ENCODE assay signal across 11 cellular contexts in the genomic region with DNA sequence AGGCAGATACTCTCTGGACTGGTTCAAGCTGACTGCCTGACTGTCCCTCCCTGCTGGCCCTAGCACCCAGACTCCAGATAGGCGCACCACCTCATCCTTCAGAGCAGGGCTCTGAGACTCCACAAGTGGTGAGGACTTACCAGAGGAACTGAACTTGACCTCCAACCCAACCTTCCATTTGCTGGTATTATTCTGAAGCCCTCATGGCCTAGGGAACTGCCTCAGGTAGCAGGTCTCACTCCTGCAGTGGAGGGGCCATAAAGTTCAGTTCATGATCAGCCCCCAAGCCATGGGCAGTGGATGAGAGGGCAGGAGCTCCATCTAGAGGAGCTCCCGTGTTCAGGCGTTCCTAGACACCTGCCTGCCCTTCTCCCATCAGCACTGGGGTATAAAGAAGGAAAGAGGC. TPM values are rescaled to one million over a fixed set of nuclear protein-coding genes. Genes with fewer than 3 reads are reported as not detected.
DNase-seq lines count a peak whose midpoint lies in the region; ATAC-seq and TF ChIP-seq lines count a peak whose summit lies in the region.
"Not testable (repeated sequence)": the region's sequence is repeated elsewhere in the genome, so short reads cannot be mapped to it uniquely, and the experiment has no call there.
"Had no signal": no experiment of that assay in that cellular context is flagged by ENCODE, and none has a peak within 500 bp of the region (broad histone marks: within the 10 kb centered on the region; RNA-seq: fewer than 3 reads in every experiment).

No MANE protein-coding gene starts in this region.

- not testable (repeated sequence) for TF ChIP-seq POLR2A in NB4 (IDR thresholded peaks at IDR 0.05; ENCODE audit: extremely low read depth, insufficient read length)

- not testable (repeated sequence) for H3K27ac ChIP-seq in upper lobe of right lung

- H3K4me3 ChIP-seq in H7 (ENCODE audit: insufficient read depth, low read depth, low read length); NB4 (ENCODE audit: low read depth, low read length); upper lobe of right lung: not testable (repeated sequence)

- H3K9me3 ChIP-seq in upper lobe of right lung = not testable (repeated sequence)

- H3K9me3 Mint-ChIP-seq in Calu3 (ENCODE audit: low read depth, unreplicated experiment); chondrocyte (ENCODE audit: low read depth): not testable (repeated sequence)

- intact Hi-C loops in Calu3 (cut with micrococcal nuclease; ENCODE audit: unreplicated experiment) = loop anchor here (5.0 kb wide), 1 partner anchor 154 kb away; no protein-coding TSS in a partner anchor
- intact Hi-C loops in upper lobe of right lung (cut with DNase I) = not testable (repeated sequence)

- not testable (repeated sequence) for TF ChIP-seq CTCF in Calu3 (IDR thresholded peaks at IDR 0.05; ENCODE audit: unreplicated experiment); NB4 (IDR thresholded peaks at IDR 0.05; ENCODE audit: low read depth, low read length); upper lobe of right lung (IDR thresholded peaks at IDR 0.05)
- TF ChIP-seq CTCF in chondrocyte (IDR thresholded peaks at IDR 0.05) = peak; percentile 22

- not testable (repeated sequence) for H3K4me1 ChIP-seq in upper lobe of right lung

- not testable (repeated sequence) for BruUV-seq in Calu3 (replicated peaks; lab: Mats Ljungman, UMichigan)

- H3K27me3 ChIP-seq in H7 (ENCODE audit: control insufficient read depth, insufficient read depth, low read length); upper lobe of right lung: not testable (repeated sequence)

- not testable (repeated sequence) for H3K36me3 Mint-ChIP-seq in Calu3 (ENCODE audit: insufficient read depth, unreplicated experiment); chondrocyte (ENCODE audit: low read depth)

- CTCF ChIA-PET in Calu3 (lab: Charles Lee) = interaction anchor here (0.7 to 2.1 kb wide), 4 partner anchors 38 to 438 kb away, joined by 3 to 9 read pairs (median 5); no protein-coding TSS in a partner anchor

- DNase-seq in Calu3 (peak; percentile 23), H7 (peak; percentile 48), NB4 (ENCODE audit: low read depth) (peak; percentile 29), glomerular visceral epithelial cell (ENCODE audit: extremely low spot score) (peak; percentile 60), lung microvascular endothelial cell (ENCODE audit: low read depth in 2 of 2) (peak; percentile 4 to 10), upper lobe of right lung (peak; percentile 22)
- not testable (repeated sequence) for DNase-seq in chondrocyte (ENCODE audit: low spot score)

- not testable (repeated sequence) for H3K27ac Mint-ChIP-seq in Calu3 (ENCODE audit: unreplicated experiment); chondrocyte (ENCODE audit: unreplicated experiment)

- ATAC-seq in SK-N-SH treated with all-trans-retinoic acid at 6 μM for 48 hours = peak; percentile 17; the same call in 1 of the 3 replicates
- peak; percentile 53 for ATAC-seq in upper lobe of right lung

- H3K4me1 Mint-ChIP-seq in Calu3 (ENCODE audit: low read depth, unreplicated experiment) = peaks cover 11% of the 10 kb centered on the region
- H3K4me1 Mint-ChIP-seq in chondrocyte (ENCODE audit: low read depth) = not testable (repeated sequence)

- H3K36me3 ChIP-seq in H7 (replicated peaks; ENCODE audit: control insufficient read depth, insufficient read depth, low read length); upper lobe of right lung: not testable (repeated sequence)

- H3K4me3 Mint-ChIP-seq in Calu3 (ENCODE audit: low read depth, unreplicated experiment); chondrocyte (ENCODE audit: unreplicated experiment): not testable (repeated sequence)

- H3K27me3 Mint-ChIP-seq in Calu3 (ENCODE audit: unreplicated experiment) (peaks cover 15% of the 10 kb centered on the region), chondrocyte (ENCODE audit: low read depth) (peaks cover 25% of the 10 kb centered on the region)

RNA-seq across cellular contexts. Expression of gene FOLR1, which starts 10.4 kb away (rescaled TPM):
- total RNA-seq in Calu3 (2022) = 2.6 and 2.7 TPM in 2 replicates
- 0.41 and 1.3 TPM in 2 replicates for total RNA-seq in H7 (2014; rRNA removed; shearing (Covaris generic))
- 0.20 TPM in 1 of 3 replicates, not detected in the others for total RNA-seq in chondrocyte
- total RNA-seq in lung microvascular endothelial cell = not detected in 2 replicates
- 163 TPM for total RNA-seq in upper lobe of right lung
- total RNA-seq: activated T-helper 1 cell treated with anti-CD3 and anti-CD28 coated beads, Interleukin-12 subunit alpha, Interleukin-12 subunit beta, Interleukin-2, Interleukin-4 antibody, amounts not matched to agents 30 ng/mL and 10 ng/mL and 1 ng/mL, durations not matched to agents 14 hours and 24 hours and 36 hours; T-helper 1 cell treated with Interleukin-12 subunit alpha and Interleukin-12 subunit beta and Interleukin-4 antibody, amounts not matched to agents 30 ng/mL and 1 ng/mL, for 36 hours had no signal

RNA-seq across cellular contexts. Expression of gene FOLR2, which starts 35.0 kb away (rescaled TPM):
- total RNA-seq in Calu3 (2022) (not detected in 2 replicates), chondrocyte (not detected in 3 replicates), lung microvascular endothelial cell (not detected in 2 replicates), upper lobe of right lung (22.8 TPM)
- not detected in 2 replicates for total RNA-seq in H7 (2014; rRNA removed; shearing (Covaris generic))
- total RNA-seq: activated T-helper 1 cell treated with anti-CD3 and anti-CD28 coated beads, Interleukin-12 subunit alpha, Interleukin-12 subunit beta, Interleukin-2, Interleukin-4 antibody, amounts not matched to agents 30 ng/mL and 10 ng/mL and 1 ng/mL, durations not matched to agents 14 hours and 24 hours and 36 hours; T-helper 1 cell treated with Interleukin-12 subunit alpha and Interleukin-12 subunit beta and Interleukin-4 antibody, amounts not matched to agents 30 ng/mL and 1 ng/mL, for 36 hours had no signal

RNA-seq across cellular contexts. Expression of gene INPPL1, which starts 43.0 kb away (rescaled TPM):
- 203 and 221 TPM in 2 replicates for total RNA-seq in Calu3 (2022)
- total RNA-seq in H7 (2014; rRNA removed; shearing (Covaris generic)) = 98.6 and 109 TPM in 2 replicates
- total RNA-seq in chondrocyte = 214 to 226 TPM (median 224 TPM) in 3 replicates
- 30.9 and 38.5 TPM in 2 replicates for total RNA-seq in lung microvascular endothelial cell
- total RNA-seq in upper lobe of right lung = 146 TPM

RNA-seq across cellular contexts. Expression of gene FOLR3, which starts 46.0 kb away (rescaled TPM):
- total RNA-seq in Calu3 (2022) (not detected in 2 replicates), chondrocyte (not detected in 3 replicates), lung microvascular endothelial cell (not detected in 2 replicates), upper lobe of right lung (29.0 TPM)
- not detected in 2 replicates for total RNA-seq in H7 (2014; rRNA removed; shearing (Covaris generic))
- total RNA-seq: activated T-helper 1 cell treated with anti-CD3 and anti-CD28 coated beads, Interleukin-12 subunit alpha, Interleukin-12 subunit beta, Interleukin-2, Interleukin-4 antibody, amounts not matched to agents 30 ng/mL and 10 ng/mL and 1 ng/mL, durations not matched to agents 14 hours and 24 hours and 36 hours; T-helper 1 cell treated with Interleukin-12 subunit alpha and Interleukin-12 subunit beta and Interleukin-4 antibody, amounts not matched to agents 30 ng/mL and 1 ng/mL, for 36 hours; temporal lobe had no signal

Comparison
In these comparisons a context has a peak if more than half of its experiments do, and no peak if none do; other contexts are left out.
1. RNA of gene FOLR1, which starts 10.4 kb away (total RNA-seq): 163 TPM in upper lobe of right lung (single experiment); 2.6 to 2.7 TPM in Calu3, 0.41 to 1.3 TPM in H7, 0.20 TPM in chondrocyte and not detected in lung microvascular endothelial cell; every median in the first group is over 10 times any median in the second.
2. RNA of gene FOLR2, which starts 35.0 kb away (total RNA-seq): 22.8 TPM in upper lobe of right lung (single experiment); not detected in Calu3, not detected in H7, not detected in chondrocyte and not detected in lung microvascular endothelial cell; every median in the first group is over 10 times any median in the second.